In the genomic region with DNA sequence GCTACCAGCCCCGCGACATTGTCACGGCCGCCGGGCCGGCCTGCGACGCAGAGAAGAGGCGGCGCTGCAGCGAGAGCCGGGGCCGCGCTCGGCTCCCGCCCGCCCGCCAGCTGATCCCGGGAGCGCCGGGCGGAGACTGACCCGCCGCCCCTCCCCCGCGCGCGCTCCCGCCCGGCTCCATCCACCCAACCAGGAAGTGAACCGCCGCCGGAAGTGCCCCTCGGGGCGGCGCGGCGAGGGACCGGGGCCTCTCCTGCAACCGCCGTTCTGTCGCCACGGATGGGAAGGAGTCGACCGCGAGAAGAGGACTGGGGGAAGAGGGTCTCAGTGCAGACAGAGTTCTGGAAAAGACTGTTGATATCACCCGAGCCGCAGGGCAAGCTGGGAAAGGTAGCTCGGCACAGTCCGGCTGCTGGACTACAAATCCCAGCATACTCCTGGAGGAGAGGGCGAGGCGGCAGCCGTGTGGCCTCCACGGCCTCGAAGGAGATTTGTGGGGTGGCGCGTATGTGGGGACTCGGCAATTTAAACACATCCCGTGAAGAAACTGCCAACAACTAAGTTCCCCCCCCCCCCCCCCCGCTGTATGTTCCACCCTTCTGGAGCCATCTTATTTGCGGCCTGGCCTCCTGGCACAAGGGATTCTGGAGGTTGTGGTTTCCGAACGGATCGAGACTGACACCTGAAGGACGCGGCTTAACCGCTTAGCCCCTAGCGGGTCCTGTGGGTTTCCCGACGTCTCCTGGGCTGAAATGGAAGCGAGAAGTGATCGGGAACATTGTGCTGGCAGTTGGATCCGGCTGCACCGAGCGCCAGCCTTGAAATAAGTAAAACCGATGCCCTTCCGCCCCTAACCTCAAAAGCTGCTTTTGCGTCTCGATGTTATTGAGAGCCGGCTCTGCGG, we compare ENCODE assay signal across 1 cellular context.
A peak's percentile ranks its signal among the peaks of the same experiment; 100 is the strongest.
TF ChIP-seq lines count a peak whose summit lies in the region.

A gene (minus strand): TSS at position 138 of the 904 bp plus-strand sequence. CDS start 699 bp downstream, outside the sequence.

TF ChIP-seq in HEK293, 187 proteins besides CTCF, POLR2A, EP300 and RAD21 (continued from another document and continues in another):
- TF ChIP-seq, protein P1, sequence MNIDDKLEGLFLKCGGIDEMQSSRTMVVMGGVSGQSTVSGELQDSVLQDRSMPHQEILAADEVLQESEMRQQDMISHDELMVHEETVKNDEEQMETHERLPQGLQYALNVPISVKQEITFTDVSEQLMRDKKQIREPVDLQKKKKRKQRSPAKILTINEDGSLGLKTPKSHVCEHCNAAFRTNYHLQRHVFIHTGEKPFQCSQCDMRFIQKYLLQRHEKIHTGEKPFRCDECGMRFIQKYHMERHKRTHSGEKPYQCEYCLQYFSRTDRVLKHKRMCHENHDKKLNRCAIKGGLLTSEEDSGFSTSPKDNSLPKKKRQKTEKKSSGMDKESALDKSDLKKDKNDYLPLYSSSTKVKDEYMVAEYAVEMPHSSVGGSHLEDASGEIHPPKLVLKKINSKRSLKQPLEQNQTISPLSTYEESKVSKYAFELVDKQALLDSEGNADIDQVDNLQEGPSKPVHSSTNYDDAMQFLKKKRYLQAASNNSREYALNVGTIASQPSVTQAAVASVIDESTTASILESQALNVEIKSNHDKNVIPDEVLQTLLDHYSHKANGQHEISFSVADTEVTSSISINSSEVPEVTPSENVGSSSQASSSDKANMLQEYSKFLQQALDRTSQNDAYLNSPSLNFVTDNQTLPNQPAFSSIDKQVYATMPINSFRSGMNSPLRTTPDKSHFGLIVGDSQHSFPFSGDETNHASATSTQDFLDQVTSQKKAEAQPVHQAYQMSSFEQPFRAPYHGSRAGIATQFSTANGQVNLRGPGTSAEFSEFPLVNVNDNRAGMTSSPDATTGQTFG (tag by site-specific recombination; IDR thresholded peaks at IDR 0.05; ENCODE audit: borderline replicate concordance), result no peak
- TF ChIP-seq ZNF366 (tag by site-specific recombination; conservative IDR thresholded peaks at IDR 0.05) (no peak), ZNF292 (tag by site-specific recombination; IDR thresholded peaks at IDR 0.05; ENCODE audit: borderline replicate concordance, low read depth) (no peak), ZNF302 (tag by site-specific recombination; IDR thresholded peaks at IDR 0.05; ENCODE audit: low read depth) (no peak), ZBTB7A (tag by site-specific recombination; IDR thresholded peaks at IDR 0.05; ENCODE audit: low read depth) (no peak), ZNF121 (tag by site-specific recombination; IDR thresholded peaks at IDR 0.05) (no peak), ZNF560 (tag by site-specific recombination; IDR thresholded peaks at IDR 0.05; ENCODE audit: borderline replicate concordance) (no peak), ZNF529 (tag by site-specific recombination; IDR thresholded peaks at IDR 0.05; ENCODE audit: insufficient replicate concordance) (no peak), ZNF677 (tag by site-specific recombination; IDR thresholded peaks at IDR 0.05) (no peak), ZNF830 (tag by site-specific recombination; IDR thresholded peaks at IDR 0.05; ENCODE audit: low read depth) (no peak), ZNF2 (tag by site-specific recombination; IDR thresholded peaks at IDR 0.05) (peak; percentile 67; the same call in 1 of the 2 replicates), ZFHX2 (tag by site-specific recombination; conservative IDR thresholded peaks at IDR 0.05) (no peak), ZNF629 (tag by site-specific recombination; IDR thresholded peaks at IDR 0.05) (peak; percentile 45; the same call in 1 of the 2 replicates), ZNF777 (tag by site-specific recombination; IDR thresholded peaks at IDR 0.05; ENCODE audit: borderline replicate concordance) (no peak; the same call in 1 of the 2 replicates), ZNF132 (tag by site-specific recombination; IDR thresholded peaks at IDR 0.05; ENCODE audit: borderline replicate concordance) (no peak), ZFP3 (tag by site-specific recombination; IDR thresholded peaks at IDR 0.05; ENCODE audit: low read depth) (no peak), ZNF350 (tag by site-specific recombination; IDR thresholded peaks at IDR 0.05) (no peak), ZNF114 (tag by site-specific recombination; IDR thresholded peaks at IDR 0.05) (no peak), ZNF37A (tag by site-specific recombination; IDR thresholded peaks at IDR 0.05) (no peak), ZNF654 (tag by site-specific recombination; IDR thresholded peaks at IDR 0.05; ENCODE audit: low read depth) (no peak), SP2 (tag by site-specific recombination; IDR thresholded peaks at IDR 0.05) (peak; percentile 79), ZNF558 (tag by site-specific recombination; IDR thresholded peaks at IDR 0.05) (no peak), ZNF48 (tag by site-specific recombination; IDR thresholded peaks at IDR 0.05) (no peak), SETDB1 (IDR thresholded peaks at IDR 0.05; ENCODE audit: insufficient read length, low read length) (no peak), TRIM28 (IDR thresholded peaks at IDR 0.05; ENCODE audit: borderline replicate concordance, low read length) (no peak), ZNF169 (tag by site-specific recombination; IDR thresholded peaks at IDR 0.05) (no peak), ZNF335 (tag by site-specific recombination; conservative IDR thresholded peaks at IDR 0.05) (peak; percentile 94), ZNF155 (tag by site-specific recombination; IDR thresholded peaks at IDR 0.05) (no peak), GLIS1 (tag by site-specific recombination; IDR thresholded peaks at IDR 0.05) (peak; percentile 47; the same call in 1 of the 2 replicates), HOXD13 (CRISPR knock-in tag; IDR thresholded peaks at IDR 0.05; ENCODE audit: borderline replicate concordance) (no peak), GFI1B (tag by site-specific recombination; IDR thresholded peaks at IDR 0.05) (no peak), ZNF600 (tag by site-specific recombination; IDR thresholded peaks at IDR 0.05) (no peak), OVOL3 (tag by site-specific recombination; IDR thresholded peaks at IDR 0.05) (no peak), ZNF501 (tag by site-specific recombination; IDR thresholded peaks at IDR 0.05) (peak; percentile 57), ZNF473 (tag by site-specific recombination; IDR thresholded peaks at IDR 0.05) (no peak), ZNF433 (tag by site-specific recombination; IDR thresholded peaks at IDR 0.05; ENCODE audit: low read depth) (no peak), ZNF561 (tag by site-specific recombination; IDR thresholded peaks at IDR 0.05; ENCODE audit: borderline replicate concordance) (peak; percentile 65; the same call in 1 of the 2 replicates), ZNF146 (tag by site-specific recombination; IDR thresholded peaks at IDR 0.05) (no peak), SP3 (tag by site-specific recombination; IDR thresholded peaks at IDR 0.05) (peak; percentile 87), ZNF223 (tag by site-specific recombination; IDR thresholded peaks at IDR 0.05) (no peak)
- TF ChIP-seq, protein P2, sequence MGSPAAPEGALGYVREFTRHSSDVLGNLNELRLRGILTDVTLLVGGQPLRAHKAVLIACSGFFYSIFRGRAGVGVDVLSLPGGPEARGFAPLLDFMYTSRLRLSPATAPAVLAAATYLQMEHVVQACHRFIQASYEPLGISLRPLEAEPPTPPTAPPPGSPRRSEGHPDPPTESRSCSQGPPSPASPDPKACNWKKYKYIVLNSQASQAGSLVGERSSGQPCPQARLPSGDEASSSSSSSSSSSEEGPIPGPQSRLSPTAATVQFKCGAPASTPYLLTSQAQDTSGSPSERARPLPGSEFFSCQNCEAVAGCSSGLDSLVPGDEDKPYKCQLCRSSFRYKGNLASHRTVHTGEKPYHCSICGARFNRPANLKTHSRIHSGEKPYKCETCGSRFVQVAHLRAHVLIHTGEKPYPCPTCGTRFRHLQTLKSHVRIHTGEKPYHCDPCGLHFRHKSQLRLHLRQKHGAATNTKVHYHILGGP (tag by site-specific recombination; IDR thresholded peaks at IDR 0.05), result no peak
- TF ChIP-seq, protein P3, sequence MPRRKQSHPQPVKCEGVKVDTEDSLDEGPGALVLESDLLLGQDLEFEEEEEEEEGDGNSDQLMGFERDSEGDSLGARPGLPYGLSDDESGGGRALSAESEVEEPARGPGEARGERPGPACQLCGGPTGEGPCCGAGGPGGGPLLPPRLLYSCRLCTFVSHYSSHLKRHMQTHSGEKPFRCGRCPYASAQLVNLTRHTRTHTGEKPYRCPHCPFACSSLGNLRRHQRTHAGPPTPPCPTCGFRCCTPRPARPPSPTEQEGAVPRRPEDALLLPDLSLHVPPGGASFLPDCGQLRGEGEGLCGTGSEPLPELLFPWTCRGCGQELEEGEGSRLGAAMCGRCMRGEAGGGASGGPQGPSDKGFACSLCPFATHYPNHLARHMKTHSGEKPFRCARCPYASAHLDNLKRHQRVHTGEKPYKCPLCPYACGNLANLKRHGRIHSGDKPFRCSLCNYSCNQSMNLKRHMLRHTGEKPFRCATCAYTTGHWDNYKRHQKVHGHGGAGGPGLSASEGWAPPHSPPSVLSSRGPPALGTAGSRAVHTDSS (tag by site-specific recombination; IDR thresholded peaks at IDR 0.05), result no peak
- TF ChIP-seq, protein P4, sequence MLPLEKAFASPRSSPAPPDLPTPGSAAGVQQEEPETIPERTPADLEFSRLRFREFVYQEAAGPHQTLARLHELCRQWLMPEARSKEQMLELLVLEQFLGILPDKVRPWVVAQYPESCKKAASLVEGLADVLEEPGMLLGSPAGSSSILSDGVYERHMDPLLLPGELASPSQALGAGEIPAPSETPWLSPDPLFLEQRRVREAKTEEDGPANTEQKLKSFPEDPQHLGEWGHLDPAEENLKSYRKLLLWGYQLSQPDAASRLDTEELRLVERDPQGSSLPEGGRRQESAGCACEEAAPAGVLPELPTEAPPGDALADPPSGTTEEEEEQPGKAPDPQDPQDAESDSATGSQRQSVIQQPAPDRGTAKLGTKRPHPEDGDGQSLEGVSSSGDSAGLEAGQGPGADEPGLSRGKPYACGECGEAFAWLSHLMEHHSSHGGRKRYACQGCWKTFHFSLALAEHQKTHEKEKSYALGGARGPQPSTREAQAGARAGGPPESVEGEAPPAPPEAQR (tag by site-specific recombination; IDR thresholded peaks at IDR 0.05), result no peak
- TF ChIP-seq, protein P5, sequence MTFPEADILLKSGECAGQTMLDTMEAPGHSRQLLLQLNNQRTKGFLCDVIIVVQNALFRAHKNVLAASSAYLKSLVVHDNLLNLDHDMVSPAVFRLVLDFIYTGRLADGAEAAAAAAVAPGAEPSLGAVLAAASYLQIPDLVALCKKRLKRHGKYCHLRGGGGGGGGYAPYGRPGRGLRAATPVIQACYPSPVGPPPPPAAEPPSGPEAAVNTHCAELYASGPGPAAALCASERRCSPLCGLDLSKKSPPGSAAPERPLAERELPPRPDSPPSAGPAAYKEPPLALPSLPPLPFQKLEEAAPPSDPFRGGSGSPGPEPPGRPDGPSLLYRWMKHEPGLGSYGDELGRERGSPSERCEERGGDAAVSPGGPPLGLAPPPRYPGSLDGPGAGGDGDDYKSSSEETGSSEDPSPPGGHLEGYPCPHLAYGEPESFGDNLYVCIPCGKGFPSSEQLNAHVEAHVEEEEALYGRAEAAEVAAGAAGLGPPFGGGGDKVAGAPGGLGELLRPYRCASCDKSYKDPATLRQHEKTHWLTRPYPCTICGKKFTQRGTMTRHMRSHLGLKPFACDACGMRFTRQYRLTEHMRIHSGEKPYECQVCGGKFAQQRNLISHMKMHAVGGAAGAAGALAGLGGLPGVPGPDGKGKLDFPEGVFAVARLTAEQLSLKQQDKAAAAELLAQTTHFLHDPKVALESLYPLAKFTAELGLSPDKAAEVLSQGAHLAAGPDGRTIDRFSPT (tag by site-specific recombination; IDR thresholded peaks at IDR 0.05), result no peak
- TF ChIP-seq, protein P6, sequence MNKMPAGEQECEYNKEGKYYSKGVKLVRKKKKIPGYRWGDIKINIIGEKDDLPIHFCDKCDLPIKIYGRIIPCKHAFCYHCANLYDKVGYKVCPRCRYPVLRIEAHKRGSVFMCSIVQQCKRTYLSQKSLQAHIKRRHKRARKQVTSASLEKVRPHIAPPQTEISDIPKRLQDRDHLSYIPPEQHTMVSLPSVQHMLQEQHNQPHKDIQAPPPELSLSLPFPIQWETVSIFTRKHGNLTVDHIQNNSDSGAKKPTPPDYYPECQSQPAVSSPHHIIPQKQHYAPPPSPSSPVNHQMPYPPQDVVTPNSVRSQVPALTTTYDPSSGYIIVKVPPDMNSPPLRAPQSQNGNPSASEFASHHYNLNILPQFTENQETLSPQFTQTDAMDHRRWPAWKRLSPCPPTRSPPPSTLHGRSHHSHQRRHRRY (tag by site-specific recombination; IDR thresholded peaks at IDR 0.05), result no peak
- TF ChIP-seq, protein P7, sequence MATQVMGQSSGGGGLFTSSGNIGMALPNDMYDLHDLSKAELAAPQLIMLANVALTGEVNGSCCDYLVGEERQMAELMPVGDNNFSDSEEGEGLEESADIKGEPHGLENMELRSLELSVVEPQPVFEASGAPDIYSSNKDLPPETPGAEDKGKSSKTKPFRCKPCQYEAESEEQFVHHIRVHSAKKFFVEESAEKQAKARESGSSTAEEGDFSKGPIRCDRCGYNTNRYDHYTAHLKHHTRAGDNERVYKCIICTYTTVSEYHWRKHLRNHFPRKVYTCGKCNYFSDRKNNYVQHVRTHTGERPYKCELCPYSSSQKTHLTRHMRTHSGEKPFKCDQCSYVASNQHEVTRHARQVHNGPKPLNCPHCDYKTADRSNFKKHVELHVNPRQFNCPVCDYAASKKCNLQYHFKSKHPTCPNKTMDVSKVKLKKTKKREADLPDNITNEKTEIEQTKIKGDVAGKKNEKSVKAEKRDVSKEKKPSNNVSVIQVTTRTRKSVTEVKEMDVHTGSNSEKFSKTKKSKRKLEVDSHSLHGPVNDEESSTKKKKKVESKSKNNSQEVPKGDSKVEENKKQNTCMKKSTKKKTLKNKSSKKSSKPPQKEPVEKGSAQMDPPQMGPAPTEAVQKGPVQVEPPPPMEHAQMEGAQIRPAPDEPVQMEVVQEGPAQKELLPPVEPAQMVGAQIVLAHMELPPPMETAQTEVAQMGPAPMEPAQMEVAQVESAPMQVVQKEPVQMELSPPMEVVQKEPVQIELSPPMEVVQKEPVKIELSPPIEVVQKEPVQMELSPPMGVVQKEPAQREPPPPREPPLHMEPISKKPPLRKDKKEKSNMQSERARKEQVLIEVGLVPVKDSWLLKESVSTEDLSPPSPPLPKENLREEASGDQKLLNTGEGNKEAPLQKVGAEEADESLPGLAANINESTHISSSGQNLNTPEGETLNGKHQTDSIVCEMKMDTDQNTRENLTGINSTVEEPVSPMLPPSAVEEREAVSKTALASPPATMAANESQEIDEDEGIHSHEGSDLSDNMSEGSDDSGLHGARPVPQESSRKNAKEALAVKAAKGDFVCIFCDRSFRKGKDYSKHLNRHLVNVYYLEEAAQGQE (tag by site-specific recombination; IDR thresholded peaks at IDR 0.05), result no peak
- TF ChIP-seq, protein P8, sequence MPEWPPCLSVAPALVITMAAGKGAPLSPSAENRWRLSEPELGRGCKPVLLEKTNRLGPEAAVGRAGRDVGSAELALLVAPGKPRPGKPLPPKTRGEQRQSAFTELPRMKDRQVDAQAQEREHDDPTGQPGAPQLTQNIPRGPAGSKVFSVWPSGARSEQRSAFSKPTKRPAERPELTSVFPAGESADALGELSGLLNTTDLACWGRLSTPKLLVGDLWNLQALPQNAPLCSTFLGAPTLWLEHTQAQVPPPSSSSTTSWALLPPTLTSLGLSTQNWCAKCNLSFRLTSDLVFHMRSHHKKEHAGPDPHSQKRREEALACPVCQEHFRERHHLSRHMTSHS (tag by site-specific recombination; IDR thresholded peaks at IDR 0.05), result no peak
